Comparison of ENCODE assay signal across 25 cellular contexts in the genomic region with DNA sequence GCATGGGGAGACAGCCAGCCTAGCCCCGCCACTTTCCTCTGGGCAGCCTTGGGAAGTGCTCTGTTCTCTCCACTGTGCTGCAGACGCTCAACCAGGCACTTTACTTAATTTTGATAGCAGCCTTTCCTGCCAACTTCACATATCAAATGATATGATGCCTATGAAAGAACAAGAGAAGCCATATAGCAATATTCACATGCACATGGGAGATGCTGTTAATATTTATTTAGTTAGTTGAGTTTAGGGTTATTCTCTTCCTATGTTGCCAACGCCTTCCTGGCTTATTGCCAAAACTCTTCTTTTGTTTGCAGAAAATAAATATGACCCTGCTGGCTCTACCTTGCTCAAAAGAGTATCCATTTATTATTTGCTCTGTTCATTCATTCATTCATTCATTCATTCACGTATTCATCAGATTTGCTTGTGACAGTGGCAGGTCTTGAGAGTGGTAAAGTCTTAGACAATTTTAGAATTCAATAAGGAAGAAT.
DNase-seq lines count a peak whose midpoint lies in the region; ATAC-seq and TF ChIP-seq lines count a peak whose summit lies in the region.
"Had no signal": no experiment of that assay in that cellular context is flagged by ENCODE, and none has a peak within 500 bp of the region (broad histone marks: within the 10 kb centered on the region; RNA-seq: fewer than 3 reads in every experiment).

No MANE protein-coding gene starts in this region.

- TF ChIP-seq CTCF in H9 (conservative IDR thresholded peaks at IDR 0.05) = no peak

- no peak overlapping the region for H3K23ac ChIP-seq in H9 (ENCODE audit: insufficient read length, low read depth, low read length)

- intact Hi-C loops in right cardiac atrium (cut with DNase I) = loop anchor here in 2 of 4 donors (5.0 kb wide), 3 partner anchors 76 to 294 kb away; no protein-coding TSS in a partner anchor

- no peak overlapping the region for H2AFZ ChIP-seq in H9 (ENCODE audit: low read length)

- H3K27me3 ChIP-seq in right cardiac atrium (ENCODE audit: control insufficient read depth, insufficient read depth) (no peaks in the 10 kb centered on the region), H9 (ENCODE audit: insufficient read depth, low read length) (peaks cover 3% of the 10 kb centered on the region; the same call in 1 of the 2 replicates)
- H3K27me3 ChIP-seq: brain microvascular endothelial cell, gastrocnemius medialis had no signal

- no peak overlapping the region for H4K5ac ChIP-seq in H9 (ENCODE audit: insufficient read length, low read depth, low read length)

- H3K9me3 ChIP-seq in right cardiac atrium (ENCODE audit: control insufficient read depth, low read length) (no peaks in the 10 kb centered on the region), H9 (ENCODE audit: control insufficient read depth, low read depth, low read length) (no peaks in the 10 kb centered on the region)
- H3K9me3 ChIP-seq: gastrocnemius medialis, psoas muscle had no signal

- H3K4me3 ChIP-seq in right cardiac atrium (ENCODE audit: low read length) = no peak overlapping the region
- H3K4me3 ChIP-seq: gastrocnemius medialis, psoas muscle had no signal

- no peak overlapping the region for H3K27ac Mint-ChIP-seq in H9
- H3K27ac Mint-ChIP-seq: activated CD4-positive, alpha-beta T cell treated with anti-CD3 and anti-CD28 coated beads for 36 hours; activated naive CD4-positive, alpha-beta T cell treated with anti-CD3 and anti-CD28 coated beads, Interleukin-2, amount 50 U/mL, for 24 hours; nephron; stimulated activated effector memory CD8-positive, alpha-beta T cell treated with anti-CD3 and anti-CD28 coated beads, Interleukin-12 subunit alpha, Interleukin-12 subunit beta, amount 100 ng/mL, for 72 hours had no signal

- WGBS in right cardiac atrium = 59% methylated on average over 4 of the region's 4 CpGs
- no CpG with 5 or more reads among the region's 4 CpGs for WGBS in H9 (ENCODE audit: extremely low coverage, insufficient read length, low lambda C conversion rate)

- no peak for ATAC-seq in right cardiac atrium
- no peak for ATAC-seq in activated CD4-positive, CD25-positive, alpha-beta regulatory T cell treated with anti-CD3 and anti-CD28 coated beads, Interleukin-2, amount 50 U/mL, for 24 hours
- ATAC-seq: activated CD4-positive, alpha-beta T cell treated with anti-CD3 and anti-CD28 coated beads for 36 hours; gastrocnemius medialis; psoas muscle; stimulated activated effector memory CD8-positive, alpha-beta T cell treated with anti-CD3 and anti-CD28 coated beads, Interleukin-12 subunit alpha, Interleukin-12 subunit beta, amount 100 ng/mL, for 72 hours had no signal

- H3K36me3 Mint-ChIP-seq in H9 (ENCODE audit: insufficient read depth in 1 of 3, low read depth in 3 of 3) = no peaks in the 10 kb centered on the region
- H3K36me3 Mint-ChIP-seq: stimulated activated effector memory CD8-positive, alpha-beta T cell treated with anti-CD3 and anti-CD28 coated beads, Interleukin-12 subunit alpha, Interleukin-12 subunit beta, amount 100 ng/mL, for 72 hours had no signal

- no peak overlapping the region for H2AK5ac ChIP-seq in H9 (ENCODE audit: insufficient read length, low read length)

- H3K18ac ChIP-seq in H9 (ENCODE audit: insufficient read length, low read depth, low read length) = no peak overlapping the region

- H2BK120ac ChIP-seq in H9 (ENCODE audit: low read depth, low read length, poor library complexity, severe bottlenecking) = no peak overlapping the region

- H3K4me3 Mint-ChIP-seq in H9 = no peak overlapping the region
- H3K4me3 Mint-ChIP-seq: activated CD4-positive, alpha-beta T cell treated with anti-CD3 and anti-CD28 coated beads for 36 hours; activated naive CD4-positive, alpha-beta T cell treated with anti-CD3 and anti-CD28 coated beads, Interleukin-2, amount 50 U/mL, for 24 hours; nephron; stimulated activated effector memory CD8-positive, alpha-beta T cell treated with anti-CD3 and anti-CD28 coated beads, Interleukin-12 subunit alpha, Interleukin-12 subunit beta, amount 100 ng/mL, for 72 hours had no signal

- H3K27me3 Mint-ChIP-seq in H9 (ENCODE audit: low read depth) = peaks cover 29% of the 10 kb centered on the region
- H3K27me3 Mint-ChIP-seq: activated CD4-positive, alpha-beta T cell treated with anti-CD3 and anti-CD28 coated beads for 36 hours had no signal

- DNase-seq in NCI-H2081 (lab: John Stamatoyannopoulos, UW) = peak; percentile 28 to 50
- DNase-seq in NCI-H2081 treated with DMSO at 0.1 percent for 48 hours (lab: John Stamatoyannopoulos, UW) = no peak
- DNase-seq in HT-29 (ENCODE audit: low spot score) = peak; percentile 45
- peak; percentile 16 for DNase-seq in NCI-H774 (lab: John Stamatoyannopoulos, UW)
- DNase-seq in right cardiac atrium = no peak
- DNase-seq in H9 = no peak
- no peak for DNase-seq in stimulated activated CD4-positive, alpha-beta T cell treated with anti-CD3 and anti-CD28 coated beads, Interleukin-15, amount 100 ng/mL, for 24 hours
- DNase-seq: activated CD4-positive, alpha-beta T cell treated with anti-CD3 and anti-CD28 coated beads for 36 hours; amniotic stem cell; brain microvascular endothelial cell; C1 segment of cervical spinal cord; gastrocnemius medialis; GOT3; hippocampal formation; NCI-H1417 treated with DMSO at 0.1 percent for 48 hours; NCI-H510A; psoas muscle; SIG-M5; substantia nigra; trophoblast cell had no signal

- no peaks in the 10 kb centered on the region for H3K9me3 Mint-ChIP-seq in H9
- H3K9me3 Mint-ChIP-seq: activated naive CD4-positive, alpha-beta T cell treated with anti-CD3 and anti-CD28 coated beads, Interleukin-2, amount 50 U/mL, for 24 hours; stimulated activated effector memory CD8-positive, alpha-beta T cell treated with anti-CD3 and anti-CD28 coated beads, Interleukin-12 subunit alpha, Interleukin-12 subunit beta, amount 100 ng/mL, for 72 hours had no signal

- no peak overlapping the region for H2BK5ac ChIP-seq in H9 (ENCODE audit: insufficient read length, low read length)

- H3K79me2 ChIP-seq in H9 (ENCODE audit: insufficient read depth, low read length) = no peaks in the 10 kb centered on the region

- H4K8ac ChIP-seq in H9 (replicated peaks; ENCODE audit: insufficient read length, low read depth, low read length) = no peak overlapping the region

- H4K91ac ChIP-seq in H9 (ENCODE audit: insufficient read length, low read depth, low read length) = no peak overlapping the region

- no peak overlapping the region for H3K4ac ChIP-seq in H9 (ENCODE audit: low read depth, low read length)

- no peak overlapping the region for H2BK12ac ChIP-seq in H9 (ENCODE audit: insufficient read length, low read depth, low read length)

- no peak overlapping the region for H3K9ac ChIP-seq in H9 (ENCODE audit: extremely low read depth, insufficient read length, low read length)

- H4K20me1 ChIP-seq in H9 (ENCODE audit: control insufficient read depth, insufficient read depth, insufficient read length) = no peaks in the 10 kb centered on the region

- no peak overlapping the region for H3K56ac ChIP-seq in H9 (ENCODE audit: insufficient read length, low read depth, low read length)

- H3K4me1 ChIP-seq in right cardiac atrium (ENCODE audit: control insufficient read depth, insufficient read depth, low read length) (peaks cover 4% of the 10 kb centered on the region), H9 (ENCODE audit: insufficient read depth, low read length) (no peaks in the 10 kb centered on the region)
- H3K4me1 ChIP-seq: gastrocnemius medialis, psoas muscle had no signal

- H3K79me1 ChIP-seq in H9 (ENCODE audit: insufficient read depth, low read depth, low read length, poor library complexity, severe bottlenecking) = no peaks in the 10 kb centered on the region

- H3T11ph ChIP-seq in H9 (ENCODE audit: low read length) = no peak overlapping the region

- no peak overlapping the region for H2BK15ac ChIP-seq in H9 (ENCODE audit: low read depth, low read length)

- peaks cover 0 to 3% of the 10 kb centered on the region in 2 experiments; a peak in 2 of 4 replicates for H3K4me1 Mint-ChIP-seq in H9
- H3K4me1 Mint-ChIP-seq: activated CD4-positive, alpha-beta T cell treated with anti-CD3 and anti-CD28 coated beads for 36 hours; activated naive CD4-positive, alpha-beta T cell treated with anti-CD3 and anti-CD28 coated beads, Interleukin-2, amount 50 U/mL, for 24 hours had no signal

- no peak overlapping the region for H3K14ac ChIP-seq in H9 (ENCODE audit: insufficient read depth, low read length)

- H3K4me2 ChIP-seq in H9 (ENCODE audit: insufficient read depth, insufficient read length, low read length) = no peak overlapping the region

- no peak overlapping the region for H2BK20ac ChIP-seq in H9 (ENCODE audit: low read depth, low read length, poor library complexity, severe bottlenecking)

- peak overlapping the region; percentile 94 for H3K27ac ChIP-seq in right cardiac atrium (ENCODE audit: low read length)
- H3K27ac ChIP-seq in H9 (ENCODE audit: insufficient read length, low read depth, low read length) = no peak overlapping the region
- H3K27ac ChIP-seq: 22Rv1, brain microvascular endothelial cell, gastrocnemius medialis, psoas muscle had no signal

- no peaks in the 10 kb centered on the region for H3K23me2 ChIP-seq in H9 (ENCODE audit: insufficient read length, low read depth, low read length, poor library complexity, severe bottlenecking)

Comparison
In these comparisons a context has a peak if more than half of its experiments do, and no peak if none do; other contexts are left out.
1. DNase-seq: peak in NCI-H2081 (2 of 2), HT-29 (single experiment) and NCI-H774 (single experiment); none in NCI-H2081 treated with DMSO at 0.1 percent for 48 hours (single experiment), right cardiac atrium (0 of 3), H9 (single experiment) and stimulated activated CD4-positive, alpha-beta T cell treated with anti-CD3 and anti-CD28 coated beads, Interleukin-15, amount 100 ng/mL, for 24 hours (single experiment).